ENCODE assay signal across 10 cellular contexts in the genomic region with DNA sequence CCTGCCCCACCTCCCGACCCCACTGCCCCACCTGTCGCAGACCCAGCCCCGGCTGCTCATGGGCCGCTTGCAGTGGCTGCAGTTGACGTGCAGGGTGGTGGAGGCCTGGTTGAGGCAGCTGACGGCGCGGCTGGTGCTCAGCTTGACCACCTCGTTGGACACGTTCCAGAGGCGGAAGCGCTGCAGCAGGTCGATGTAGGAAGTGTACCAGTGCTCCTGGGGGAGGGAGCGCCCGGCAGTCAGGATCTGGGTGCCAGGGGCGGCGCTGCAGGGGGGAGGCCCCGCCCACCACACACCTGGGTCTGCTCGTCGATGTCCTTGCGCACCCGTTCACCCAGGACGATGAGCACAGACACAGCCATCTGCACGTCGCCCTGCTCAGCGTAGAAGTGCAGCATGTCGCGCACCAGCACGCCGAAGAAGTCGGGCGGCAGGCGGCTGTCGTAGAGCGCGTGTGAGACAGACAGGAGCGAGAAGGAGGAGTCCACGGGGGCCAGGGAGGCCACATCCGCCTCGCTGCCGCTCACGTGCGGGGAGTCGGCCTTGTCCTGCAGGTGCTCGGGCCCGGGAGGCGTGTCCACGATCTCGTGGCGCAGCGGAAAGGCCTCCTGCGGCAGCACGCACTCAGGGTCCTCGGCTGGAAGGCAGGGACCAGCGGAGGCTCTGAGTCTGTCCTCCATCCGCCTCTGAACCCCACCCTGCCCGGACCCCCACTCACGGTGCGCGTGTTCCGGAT. TPM values are rescaled to one million over a fixed set of nuclear protein-coding genes. Genes with fewer than 3 reads are reported as not detected.
DNase-seq lines count a peak whose midpoint lies in the region; ATAC-seq, FAIRE-seq and TF ChIP-seq lines count a peak whose summit lies in the region.
"Had no signal": no experiment of that assay in that cellular context is flagged by ENCODE, and none has a peak within 500 bp of the region (broad histone marks: within the 10 kb centered on the region; RNA-seq: fewer than 3 reads in every experiment).

No MANE protein-coding gene starts in this region.

- no peaks in the 10 kb centered on the region for H3K27me3 Mint-ChIP-seq in stimulated activated naive B cell treated with anti-CD40 and anti-IgM and Interleukin-4, amounts not matched to agents 10 μg/mL and 1 μg/mL and 100 μg/mL, for 72 hours
- H3K27me3 Mint-ChIP-seq: activated naive CD8-positive, alpha-beta T cell treated with anti-CD3 and anti-CD28 coated beads, Interleukin-2, amount 50 U/mL, for 24 hours had no signal

- no peak for FAIRE-seq in H1 (lab: Jason Lieb, UNC)

- CTCF ChIA-PET in SK-N-SH (lab: Yijun Ruan, JAX) = interaction anchor here (0.6 to 5.9 kb wide), 12 partner anchors 13 to 323 kb away, joined by 3 to 38 read pairs (median 4); a partner anchor contains a TSS
- CTCF ChIA-PET in H1 (lab: Charles Lee; ENCODE audit: partially characterized antibody) = interaction anchor here (0.9 to 6.0 kb wide), 8 partner anchors 10 to 314 kb away, joined by 3 to 75 read pairs (median 4); a partner anchor contains a TSS

- H3K9me3 Mint-ChIP-seq in stimulated activated naive B cell treated with anti-CD40 and anti-IgM and Interleukin-4, amounts not matched to agents 10 μg/mL and 1 μg/mL and 100 μg/mL, for 72 hours = no peaks in the 10 kb centered on the region
- H3K9me3 Mint-ChIP-seq: activated naive CD8-positive, alpha-beta T cell treated with anti-CD3 and anti-CD28 coated beads, Interleukin-2, amount 50 U/mL, for 24 hours had no signal

- TF ChIP-seq POLR2A in H1 (IDR thresholded peaks at IDR 0.05; ENCODE audit: control extremely low read depth in 1 of 2, low read depth in 2 of 2, low read length in 2 of 2) = no peak

- peaks cover 10% of the 10 kb centered on the region for H3K79me1 ChIP-seq in H1 (ENCODE audit: low read depth, low read length)

- H2BK120ac ChIP-seq in H1 (replicated peaks; ENCODE audit: low read depth, low read length) = no peak overlapping the region

- peak overlapping the region; percentile 80 for H4K8ac ChIP-seq in H1 (ENCODE audit: extremely low read depth, insufficient read depth, low read length)

- H3K27ac ChIP-seq in SK-N-SH (ENCODE audit: low read depth in 2 of 2, low read length in 1 of 2) = peak overlapping the region in 1 of 2 experiments; percentile 82; a peak in 2 of 4 replicates
- H3K27ac ChIP-seq in H1 (ENCODE audit: low read depth, low read length) = no peak overlapping the region

- POLR2A ChIA-PET in SK-N-SH (lab: Yijun Ruan, JAX) = interaction anchor here (0.6 to 1.2 kb wide), 3 partner anchors 9 to 254 kb away, joined by 3 to 5 read pairs (median 4); no protein-coding TSS in a partner anchor
- POLR2A ChIA-PET in H1 (lab: Charles Lee; ENCODE audit: partially characterized antibody) = interaction anchor here (0.6 to 13.3 kb wide), 14 partner anchors 9 to 455 kb away, joined by 3 to 214 read pairs (median 5); a partner anchor contains a TSS

- WGBS in SK-N-SH (ENCODE audit: low lambda C conversion rate) = 89% methylated on average over 33 of the region's 61 CpGs
- 94% methylated on average over 40 of the region's 61 CpGs; no CpG with 5 or more reads in 1 of the 2 experiments for WGBS in H1 (ENCODE audit: extremely low coverage in 1 of 2, insufficient coverage in 1 of 2, insufficient read length in 1 of 2, insufficient replicate concordance in 2 of 2, low coverage in 1 of 2, low lambda C conversion rate in 2 of 2, missing lambda C conversion rate in 1 of 2), 2 experiments

- H3K36me3 ChIP-seq in SK-N-SH (replicated peaks in 1 of 2; ENCODE audit: control insufficient read depth in 1 of 2, insufficient read depth in 2 of 2, low read length in 1 of 2) (peaks cover 13 to 39% of the 10 kb centered on the region in 2 experiments), H1 (ENCODE audit: control insufficient read depth in 2 of 4, insufficient read depth in 4 of 4, low read length in 3 of 4) (peaks cover 4 to 28% (median 15%) of the 10 kb centered on the region in 4 experiments; a peak in 7 of 8 replicates)

- H3K9me2 ChIP-seq in SK-N-SH = no peaks in the 10 kb centered on the region

- H3K4me2 ChIP-seq in SK-N-SH = peak overlapping the region; percentile 89; the same call in 1 of the 2 replicates
- H3K4me2 ChIP-seq in H1 (ENCODE audit: insufficient read depth in 1 of 2, low read depth in 2 of 2, low read length in 2 of 2) = peak overlapping the region in 1 of 2 experiments; percentile 63; a peak in 1 of 4 replicates

- H3F3A ChIP-seq in SK-N-SH (replicated peaks; ENCODE audit: insufficient read depth) = peaks cover 10% of the 10 kb centered on the region

- H3K23me2 ChIP-seq in H1 (ENCODE audit: low read depth, low read length) = peaks cover 17% of the 10 kb centered on the region

- H3K23ac ChIP-seq in H1 (ENCODE audit: insufficient read length) = no peak overlapping the region

- peak overlapping the region; percentile 85 for H3K4ac ChIP-seq in H1 (replicated peaks; ENCODE audit: insufficient read length, low read depth, low read length)

- H2BK15ac ChIP-seq in H1 (ENCODE audit: low read length) = no peak overlapping the region

- peaks cover 23% of the 10 kb centered on the region for H4K20me1 ChIP-seq in SK-N-SH (ENCODE audit: insufficient read depth)
- peaks cover 4 to 35% of the 10 kb centered on the region in 2 experiments for H4K20me1 ChIP-seq in H1 (replicated peaks in 1 of 2; ENCODE audit: control insufficient read depth in 1 of 2, insufficient read depth in 2 of 2, low read length in 2 of 2)

- TF ChIP-seq CTCF in SK-N-SH (IDR thresholded peaks at IDR 0.05) = no peak
- no peak for TF ChIP-seq CTCF in H1 (IDR thresholded peaks at IDR 0.05; ENCODE audit: control extremely low read depth in 1 of 3, insufficient read depth in 1 of 3, low read depth in 1 of 3, low read length in 3 of 3)

- no peak overlapping the region; the same call in 1 of the 2 replicates for H2AK5ac ChIP-seq in H1 (ENCODE audit: low read depth, low read length)

- H3K27ac Mint-ChIP-seq in stimulated activated naive B cell treated with anti-CD40 and anti-IgM and Interleukin-4, amounts not matched to agents 10 μg/mL and 1 μg/mL and 100 μg/mL, for 72 hours = peak overlapping the region; percentile 51

- H2BK20ac ChIP-seq in H1 (ENCODE audit: low read length) = no peak overlapping the region

- no peak overlapping the region for H2BK12ac ChIP-seq in H1 (ENCODE audit: low read depth, low read length)

- peak overlapping the region; percentile 68; the same call in 1 of the 2 replicates for H2BK5ac ChIP-seq in H1 (ENCODE audit: low read depth, low read length)

- DNase-seq in SK-N-SH (no peak), NCI-H2196 treated with DMSO at 0.1 percent for 48 hours (lab: John Stamatoyannopoulos, UW; ENCODE audit: unreplicated experiment) (peak; percentile 91), H1 (ENCODE audit: low read depth in 1 of 2, low spot score in 2 of 2) (no peak), NCI-H748 treated with DMSO at 0.1 percent for 48 hours (lab: John Stamatoyannopoulos, UW) (no peak)
- DNase-seq in stimulated activated naive B cell treated with anti-CD40 and anti-IgM and Interleukin-4, amounts not matched to agents 10 μg/mL and 1 μg/mL and 100 μg/mL, for 72 hours = no peak

- H4K5ac ChIP-seq in H1 (ENCODE audit: insufficient read length, low read depth, low read length) = no peak overlapping the region

- no peak overlapping the region for H4K91ac ChIP-seq in H1 (replicated peaks; ENCODE audit: insufficient read length, low read length)

- no peak overlapping the region for H3K14ac ChIP-seq in H1 (ENCODE audit: insufficient read length)

- H3K4me1 Mint-ChIP-seq in stimulated activated naive B cell treated with anti-CD40 and anti-IgM and Interleukin-4, amounts not matched to agents 10 μg/mL and 1 μg/mL and 100 μg/mL, for 72 hours = peaks cover 29 to 69% of the 10 kb centered on the region in 2 donors

- H3K4me3 ChIP-seq in SK-N-SH (ENCODE audit: low read depth in 2 of 2, low read length in 1 of 2) (peak overlapping the region in 1 of 2 experiments; percentile 68; a peak in 1 of 4 replicates), H1 (ENCODE audit: extremely low read depth in 1 of 4, insufficient read depth in 2 of 4, low read depth in 3 of 4, low read length in 4 of 4) (no peak overlapping the region)

- peak overlapping the region in 1 of 2 donors; percentile 62 for H3K4me3 Mint-ChIP-seq in stimulated activated naive B cell treated with anti-CD40 and anti-IgM and Interleukin-4, amounts not matched to agents 10 μg/mL and 1 μg/mL and 100 μg/mL, for 72 hours

- H3K4me1 ChIP-seq in SK-N-SH (ENCODE audit: control insufficient read depth in 1 of 2, insufficient read depth in 2 of 2, low read depth in 1 of 2, low read length in 1 of 2) (peaks cover 13 to 59% of the 10 kb centered on the region in 2 experiments; a peak in 3 of 4 replicates), H1 (replicated peaks in 1 of 4; ENCODE audit: control insufficient read depth in 3 of 4, insufficient read depth in 4 of 4, low read length in 3 of 4) (peaks cover 0 to 23% (median 16%) of the 10 kb centered on the region in 4 experiments; a peak in 5 of 7 replicates)

- no peak overlapping the region for H3K56ac ChIP-seq in H1 (replicated peaks; ENCODE audit: insufficient read length, low read depth, low read length)

- H3K9me3 ChIP-seq in SK-N-SH (no peaks in the 10 kb centered on the region), H1 (ENCODE audit: insufficient read depth in 2 of 2, low read depth in 1 of 2, low read length in 1 of 2) (no peaks in the 10 kb centered on the region)
- H3K9me3 ChIP-seq: thyroid gland had no signal

- H3K9ac ChIP-seq in SK-N-SH (no peak overlapping the region), H1 (replicated peaks in 1 of 4; ENCODE audit: extremely low read depth in 1 of 4, low read depth in 3 of 4, low read length in 3 of 4) (no peak overlapping the region)

- H3K36me3 Mint-ChIP-seq in stimulated activated naive B cell treated with anti-CD40 and anti-IgM and Interleukin-4, amounts not matched to agents 10 μg/mL and 1 μg/mL and 100 μg/mL, for 72 hours = peaks cover 23 to 47% of the 10 kb centered on the region in 2 donors

- TF ChIP-seq RAD21 in SK-N-SH (IDR thresholded peaks at IDR 0.05; ENCODE audit: low read length) (no peak), H1 (IDR thresholded peaks at IDR 0.05 in 1 of 2, conservative IDR thresholded peaks at IDR 0.05 in 1 of 2; ENCODE audit: low read depth in 2 of 2, low read length in 2 of 2) (no peak)

- H3K27me3 ChIP-seq in SK-N-SH (ENCODE audit: insufficient read depth) = no peaks in the 10 kb centered on the region
- no peaks in the 10 kb centered on the region; a peak in 1 of 7 replicates for H3K27me3 ChIP-seq in H1 (replicated peaks in 1 of 4; ENCODE audit: control insufficient read depth in 3 of 4, extremely low read depth in 1 of 4, insufficient read depth in 3 of 4, low read length in 3 of 4)
- H3K27me3 ChIP-seq: thyroid gland had no signal

- H3K79me2 ChIP-seq in SK-N-SH (ENCODE audit: insufficient read depth) (peaks cover 45% of the 10 kb centered on the region), H1 (ENCODE audit: control insufficient read depth in 1 of 2, insufficient read depth in 2 of 2, low read length in 2 of 2) (peaks cover 0 to 12% of the 10 kb centered on the region in 2 experiments; a peak in 1 of 4 replicates)

- H2AFZ ChIP-seq in SK-N-SH (ENCODE audit: low read depth) (no peak overlapping the region), H1 (ENCODE audit: low read length) (no peak overlapping the region)

- no peak overlapping the region for H3K18ac ChIP-seq in H1 (ENCODE audit: extremely low read depth, low read length)

- no peak for TF ChIP-seq EP300 in SK-N-SH (IDR thresholded peaks at IDR 0.05; ENCODE audit: borderline replicate concordance in 1 of 2, low read depth in 1 of 2, low read length in 1 of 2)
- TF ChIP-seq EP300 in H1 (IDR thresholded peaks at IDR 0.05; ENCODE audit: borderline replicate concordance in 1 of 2, low read depth in 2 of 2, low read length in 2 of 2) = no peak

- no peak for ATAC-seq in SK-N-SH treated with all-trans-retinoic acid at 6 μM for 48 hours
- no peak for ATAC-seq in stimulated activated naive B cell treated with anti-CD40 and anti-IgM and Interleukin-4, amounts not matched to agents 10 μg/mL and 1 μg/mL and 100 μg/mL, for 72 hours (replicated peaks)
- no peak for ATAC-seq in HG03196 (IDR thresholded peaks at IDR 0.05; ENCODE audit: unreplicated experiment)
- ATAC-seq in HG03139 (IDR thresholded peaks at IDR 0.05; ENCODE audit: unreplicated experiment) = no peak

RNA-seq across cellular contexts. Expression of a gene that starts 1.0 kb away (rescaled TPM):
- polyA plus RNA-seq in SK-N-SH (2012; rRNA removed) (49.2 and 67.0 TPM in 2 replicates), H1 (2011; rRNA removed) (87.4 and 127 TPM in 2 replicates)
- polyA plus RNA-seq in SK-N-SH (2012; cell fraction: cytosol; rRNA removed) = 26.2 and 45.4 TPM in 2 replicates
- polyA plus RNA-seq in SK-N-SH (2012; cell fraction: nucleus; rRNA removed) = 89.7 and 119 TPM in 2 replicates
- total RNA-seq in H1 (2021; fragmentation: NEBNext Ultra II Directional; extraction: Animal tissue kit (Norgen Biotek cat#: 25700)) = 46.4 and 49.0 TPM in 2 replicates
- polyA plus RNA-seq in H1 (2011; cell fraction: cytosol; rRNA removed) = 72.6 TPM
- polyA plus RNA-seq in H1 (2011; cell fraction: nucleus; rRNA removed) = 139 TPM
- polyA plus RNA-seq in H1 (2012, experiment 1 of 2) = 27.9 to 60.1 TPM (median 58.0 TPM) in 4 replicates
- polyA plus RNA-seq in H1 (2012, experiment 2 of 2) = 50.5 TPM
- 47.0 TPM for polyA plus RNA-seq in H1 (2013, experiment 1 of 2)
- 52.1 TPM for polyA plus RNA-seq in H1 (2013, experiment 2 of 2)
- 17.3 and 27.7 TPM in 2 replicates for polyA minus RNA-seq in H1 (2011; rRNA and poly(A)+ RNA removed)
- polyA minus RNA-seq in H1 (2011; cell fraction: cytosol; rRNA and poly(A)+ RNA removed) = 25.0 TPM
- 49.3 TPM for polyA minus RNA-seq in H1 (2011; cell fraction: nucleus; rRNA and poly(A)+ RNA removed)

RNA-seq across cellular contexts. Expression of a gene that starts 4.9 kb away (rescaled TPM):
- polyA plus RNA-seq in SK-N-SH (2012; rRNA removed) = 268 and 323 TPM in 2 replicates
- 198 and 270 TPM in 2 replicates for polyA plus RNA-seq in SK-N-SH (2012; cell fraction: cytosol; rRNA removed)
- polyA plus RNA-seq in SK-N-SH (2012; cell fraction: nucleus; rRNA removed) = 616 and 791 TPM in 2 replicates
- total RNA-seq in H1 (2021; fragmentation: NEBNext Ultra II Directional; extraction: Animal tissue kit (Norgen Biotek cat#: 25700)) = 87.3 and 89.9 TPM in 2 replicates
- 103 and 151 TPM in 2 replicates for polyA plus RNA-seq in H1 (2011; rRNA removed)
- 100 TPM for polyA plus RNA-seq in H1 (2011; cell fraction: cytosol; rRNA removed)
- 144 TPM for polyA plus RNA-seq in H1 (2011; cell fraction: nucleus; rRNA removed)
- polyA plus RNA-seq in H1 (2012, experiment 1 of 2) = 77.5 to 93.5 TPM (median 86.7 TPM) in 4 replicates
- polyA plus RNA-seq in H1 (2012, experiment 2 of 2) = 69.7 TPM
- 78.6 TPM for polyA plus RNA-seq in H1 (2013, experiment 1 of 2)
- 80.5 TPM for polyA plus RNA-seq in H1 (2013, experiment 2 of 2)
- 25.9 and 33.2 TPM in 2 replicates for polyA minus RNA-seq in H1 (2011; rRNA and poly(A)+ RNA removed)
- polyA minus RNA-seq in H1 (2011; cell fraction: cytosol; rRNA and poly(A)+ RNA removed) = 26.9 TPM
- 32.9 TPM for polyA minus RNA-seq in H1 (2011; cell fraction: nucleus; rRNA and poly(A)+ RNA removed)

RNA-seq across cellular contexts. Expression of a gene that starts 5.1 kb away (rescaled TPM):
- polyA plus RNA-seq in SK-N-SH (2012; rRNA removed) = 5.0 and 6.4 TPM in 2 replicates
- 1.8 and 3.1 TPM in 2 replicates for polyA plus RNA-seq in SK-N-SH (2012; cell fraction: cytosol; rRNA removed)
- polyA plus RNA-seq in SK-N-SH (2012; cell fraction: nucleus; rRNA removed) = 23.2 and 33.0 TPM in 2 replicates
- total RNA-seq in H1 (2021; fragmentation: NEBNext Ultra II Directional; extraction: Animal tissue kit (Norgen Biotek cat#: 25700)) = 17.7 and 21.1 TPM in 2 replicates
- 15.1 and 26.0 TPM in 2 replicates for polyA plus RNA-seq in H1 (2011; rRNA removed)
- polyA plus RNA-seq in H1 (2011; cell fraction: cytosol; rRNA removed) = 12.1 TPM
- 34.3 TPM for polyA plus RNA-seq in H1 (2011; cell fraction: nucleus; rRNA removed)
- polyA plus RNA-seq in H1 (2012, experiment 1 of 2) = 11.5 to 19.6 TPM (median 17.9 TPM) in 4 replicates
- 18.1 TPM for polyA plus RNA-seq in H1 (2012, experiment 2 of 2)
- 12.8 TPM for polyA plus RNA-seq in H1 (2013, experiment 1 of 2)
- polyA plus RNA-seq in H1 (2013, experiment 2 of 2) = 11.5 TPM
- polyA minus RNA-seq in H1 (2011; rRNA and poly(A)+ RNA removed) = 8.6 and 9.8 TPM in 2 replicates
- 12.8 TPM for polyA minus RNA-seq in H1 (2011; cell fraction: cytosol; rRNA and poly(A)+ RNA removed)
- polyA minus RNA-seq in H1 (2011; cell fraction: nucleus; rRNA and poly(A)+ RNA removed) = 14.1 TPM

RNA-seq across cellular contexts. Expression of a gene that starts 9.7 kb away (rescaled TPM):
- polyA plus RNA-seq in SK-N-SH (2012; rRNA removed) = 4.1 and 6.8 TPM in 2 replicates
- 0.27 and 0.37 TPM in 2 replicates for polyA plus RNA-seq in SK-N-SH (2012; cell fraction: cytosol; rRNA removed)
- polyA plus RNA-seq in SK-N-SH (2012; cell fraction: nucleus; rRNA removed) = 57.6 and 90.7 TPM in 2 replicates
- 4.0 TPM in 2 replicates for total RNA-seq in H1 (2021; fragmentation: NEBNext Ultra II Directional; extraction: Animal tissue kit (Norgen Biotek cat#: 25700))
- 8.1 and 14.0 TPM in 2 replicates for polyA plus RNA-seq in H1 (2011; rRNA removed)
- 9.4 TPM for polyA plus RNA-seq in H1 (2011; cell fraction: cytosol; rRNA removed)
- 47.4 TPM for polyA plus RNA-seq in H1 (2011; cell fraction: nucleus; rRNA removed)
- 2.6 to 6.5 TPM (median 4.9 TPM) in 4 replicates for polyA plus RNA-seq in H1 (2012, experiment 1 of 2)
- polyA plus RNA-seq in H1 (2012, experiment 2 of 2) = 3.3 TPM
- polyA plus RNA-seq in H1 (2013, experiment 1 of 2) = 2.7 TPM
- polyA plus RNA-seq in H1 (2013, experiment 2 of 2) = 2.6 TPM
- 0.98 and 1.4 TPM in 2 replicates for polyA minus RNA-seq in H1 (2011; rRNA and poly(A)+ RNA removed)
- 2.2 TPM for polyA minus RNA-seq in H1 (2011; cell fraction: cytosol; rRNA and poly(A)+ RNA removed)
- polyA minus RNA-seq in H1 (2011; cell fraction: nucleus; rRNA and poly(A)+ RNA removed) = 4.9 TPM

RNA-seq across cellular contexts. Expression of a gene that starts 17.2 kb away (rescaled TPM):
- polyA plus RNA-seq in SK-N-SH (2012; rRNA removed) = 229 and 255 TPM in 2 replicates
- polyA plus RNA-seq in SK-N-SH (2012; cell fraction: cytosol; rRNA removed) = 35.0 and 57.3 TPM in 2 replicates
- polyA plus RNA-seq in SK-N-SH (2012; cell fraction: nucleus; rRNA removed) = 1,708 and 2,289 TPM in 2 replicates
- 149 and 162 TPM in 2 replicates for total RNA-seq in H1 (2021; fragmentation: NEBNext Ultra II Directional; extraction: Animal tissue kit (Norgen Biotek cat#: 25700))
- 194 and 320 TPM in 2 replicates for polyA plus RNA-seq in H1 (2011; rRNA removed)
- polyA plus RNA-seq in H1 (2011; cell fraction: cytosol; rRNA removed) = 230 TPM
- polyA plus RNA-seq in H1 (2011; cell fraction: nucleus; rRNA removed) = 1,150 TPM
- 115 to 182 TPM (median 174 TPM) in 4 replicates for polyA plus RNA-seq in H1 (2012, experiment 1 of 2)
- 126 TPM for polyA plus RNA-seq in H1 (2012, experiment 2 of 2)
- polyA plus RNA-seq in H1 (2013, experiment 1 of 2) = 139 TPM
- 113 TPM for polyA plus RNA-seq in H1 (2013, experiment 2 of 2)
- polyA minus RNA-seq in H1 (2011; rRNA and poly(A)+ RNA removed) = 37.9 and 39.8 TPM in 2 replicates
- 73.9 TPM for polyA minus RNA-seq in H1 (2011; cell fraction: cytosol; rRNA and poly(A)+ RNA removed)
- 130 TPM for polyA minus RNA-seq in H1 (2011; cell fraction: nucleus; rRNA and poly(A)+ RNA removed)
